Comparison of ENCODE assay signal across 21 cellular contexts in genomic region chr1:59625388-59625787, GRCh38.
DNase-seq lines count a peak whose midpoint lies in the region; ATAC-seq, FAIRE-seq and TF ChIP-seq lines count a peak whose summit lies in the region.
"Had no signal": no experiment of that assay in that cellular context is flagged by ENCODE, and none has a peak within 500 bp of the region (broad histone marks: within the 10 kb centered on the region; RNA-seq: fewer than 3 reads in every experiment).

No MANE protein-coding gene starts in this region.

- TF ChIP-seq RAD21 in HepG2 (CRISPR knock-in tag; IDR thresholded peaks at IDR 0.05), result no peak

- TF ChIP-seq EP300 in HepG2 (IDR thresholded peaks at IDR 0.05; ENCODE audit: low read depth in 2 of 2, low read length in 2 of 2) (no peak), HepG2 (CRISPR knock-in tag; IDR thresholded peaks at IDR 0.05; ENCODE audit: borderline replicate concordance) (no peak)

- DNase-seq in HepG2 (ENCODE audit: low spot score) (no peak), right lobe of liver (no peak), left lung (no peak), inferior parietal cortex (ENCODE audit: extremely low spot score) (no peak), NAMALWA (ENCODE audit: low spot score) (no peak), cerebellar cortex (ENCODE audit: low spot score) (no peak)
- DNase-seq: AML-193; CD4-positive, alpha-beta memory T cell; DMS153; DMS79; GDM1; GM23248; HCEC 1CT; IMR-90 had no signal

- no peak overlapping the region for H2AFZ ChIP-seq in HepG2 (ENCODE audit: low read length)
- H2AFZ ChIP-seq: GM23248 had no signal

- H3K27ac ChIP-seq in HepG2 (ENCODE audit: extremely low read length, insufficient read depth, low read length), result no peak overlapping the region
- H3K27ac ChIP-seq in right lobe of liver, result no peak overlapping the region
- no peak overlapping the region for H3K27ac ChIP-seq in left lung
- H3K27ac ChIP-seq in rectal smooth muscle tissue (ENCODE audit: low read depth, low read length), result peak overlapping the region; percentile 22
- H3K27ac ChIP-seq: 22Rv1, A549, C4-2B, GM23248, HL-60 had no signal

- CTCF ChIA-PET in HepG2 (lab: Yijun Ruan, JAX; ENCODE audit: low intra/inter-chr PET ratio, low total read pairs), result no interaction called here

- no TSS peak for BruUV-seq in HepG2 (replicated peaks; lab: Mats Ljungman, UMichigan)

- H3K9me3 ChIP-seq in HepG2 (ENCODE audit: low read length) (no peaks in the 10 kb centered on the region), right lobe of liver (no peaks in the 10 kb centered on the region), left lung (no peaks in the 10 kb centered on the region)
- H3K9me3 ChIP-seq: A549 had no signal

- H3K4me1 ChIP-seq in HepG2 (ENCODE audit: insufficient read depth, low read length) (peaks cover 8% of the 10 kb centered on the region), right lobe of liver (peaks cover 0 to 9% (median 0%) of the 10 kb centered on the region in 4 donors), left lung (no peaks in the 10 kb centered on the region), rectal smooth muscle tissue (ENCODE audit: control insufficient read depth, insufficient read depth, low read length) (peaks cover 2% of the 10 kb centered on the region)
- H3K4me1 ChIP-seq: A549 had no signal

- no peaks in the 10 kb centered on the region for H4K20me1 ChIP-seq in HepG2 (ENCODE audit: insufficient read depth, low read length)

- H3K36me3 ChIP-seq in HepG2 (replicated peaks in 1 of 2; ENCODE audit: control insufficient read depth in 1 of 2, insufficient read depth in 2 of 2, low read length in 2 of 2), result no peaks in the 10 kb centered on the region
- peaks cover 0 to 8% (median 0%) of the 10 kb centered on the region in 4 donors for H3K36me3 ChIP-seq in right lobe of liver
- H3K36me3 ChIP-seq in left lung, result no peaks in the 10 kb centered on the region
- no peaks in the 10 kb centered on the region for H3K36me3 ChIP-seq in rectal smooth muscle tissue (ENCODE audit: control insufficient read depth, insufficient read depth, low read length)

- FAIRE-seq in HepG2 (lab: Jason Lieb, UNC), result no peak
- FAIRE-seq: A549, GM12892, GM18507 had no signal

- no peaks in the 10 kb centered on the region for H3K79me2 ChIP-seq in HepG2 (ENCODE audit: insufficient read depth, low read length)

- in situ Hi-C loops in HepG2 (cut with HindIII; ENCODE audit: extremely low pct_ligation_motif_present, low pct_unique_long_range_greater_than_20kb), result no loop called here

- ATAC-seq in HepG2 (no peak), right lobe of liver (no peak), left lung (peak; percentile 47)
- ATAC-seq: A549 had no signal

- H3K27me3 ChIP-seq in HepG2 (ENCODE audit: control insufficient read depth in 1 of 2, insufficient read depth in 2 of 2, low read length in 2 of 2) (no peaks in the 10 kb centered on the region), right lobe of liver (no peaks in the 10 kb centered on the region), left lung (no peaks in the 10 kb centered on the region), rectal smooth muscle tissue (ENCODE audit: control insufficient read depth, insufficient read depth, low read length) (no peaks in the 10 kb centered on the region)

- intact Hi-C loops in HepG2 (cut with micrococcal nuclease; ENCODE audit: unreplicated experiment), result no loop called here
- intact Hi-C loops in right lobe of liver (cut with DNase I), result no loop called here
- intact Hi-C loops in left lung (cut with DNase I), result no loop called here

- H3K4me3 ChIP-seq in HepG2 (replicated peaks in 1 of 3; ENCODE audit: insufficient read depth in 1 of 3, low read depth in 2 of 3, low read length in 3 of 3) (no peak overlapping the region), right lobe of liver (no peak overlapping the region), left lung (no peak overlapping the region), rectal smooth muscle tissue (ENCODE audit: low read length) (no peak overlapping the region)
- H3K4me3 ChIP-seq: A549, GM23248 had no signal

- TF ChIP-seq CTCF in HepG2 (CRISPR knock-in tag; IDR thresholded peaks at IDR 0.05) (no peak), right lobe of liver (IDR thresholded peaks at IDR 0.05) (no peak), left lung (IDR thresholded peaks at IDR 0.05) (no peak)

- POLR2A ChIA-PET in HepG2 (lab: Yijun Ruan, JAX), result no interaction called here

- TF ChIP-seq POLR2A in HepG2 (IDR thresholded peaks at IDR 0.05; ENCODE audit: insufficient read depth in 1 of 2, low read depth in 2 of 2, low read length in 2 of 2) (no peak), right lobe of liver (IDR thresholded peaks at IDR 0.05) (no peak)

- H3K4me2 ChIP-seq in HepG2 (ENCODE audit: low read depth, low read length), result no peak overlapping the region
- H3K4me2 ChIP-seq: A549 had no signal

- H3K9ac ChIP-seq in HepG2 (ENCODE audit: insufficient read depth, low read depth, low read length) (no peak overlapping the region), rectal smooth muscle tissue (ENCODE audit: low read length) (no peak overlapping the region)
- H3K9ac ChIP-seq: GM23248 had no signal

TF ChIP-seq in HepG2, 621 proteins besides CTCF, POLR2A, EP300 and RAD21:
- TF ChIP-seq ZMYM4 (CRISPR knock-in tag; IDR thresholded peaks at IDR 0.05) (no peak), ZNF740 (CRISPR knock-in tag; IDR thresholded peaks at IDR 0.05) (0 out of 2 replicates have a peak, but pooled peaks have one; percentile 19)
TF ChIP-seq in HepG2: peak in this region for 1.
